In genomic region chr17:58388302-58389190, GRCh38 we compare ENCODE assay signal across 1 cellular context.
A peak's percentile ranks its signal among the peaks of the same experiment; 100 is the strongest.
TF ChIP-seq lines count a peak whose summit lies in the region.

No MANE protein-coding gene starts in this region.

TF ChIP-seq in K562, 482 proteins besides CTCF, POLR2A, EP300 and RAD21:
- TF ChIP-seq MEIS2 (IDR thresholded peaks at IDR 0.05; ENCODE audit: partially characterized antibody): peak; percentile 10
- no peak for TF ChIP-seq ELF2 (CRISPR knock-in tag; IDR thresholded peaks at IDR 0.05)
- no peak for TF ChIP-seq JUN (IDR thresholded peaks at IDR 0.05; ENCODE audit: borderline replicate concordance, low read depth, low read length)
- TF ChIP-seq JUN (CRISPR knock-in tag; IDR thresholded peaks at IDR 0.05; ENCODE audit: borderline replicate concordance): no peak
- TF ChIP-seq GATA2 (CRISPR knock-in tag; IDR thresholded peaks at IDR 0.05): peak; percentile 41; the same call in 1 of the 2 replicates
- TF ChIP-seq ZNF324 (CRISPR knock-in tag; IDR thresholded peaks at IDR 0.05): no peak
- peak; percentile 28; the same call in 1 of the 2 replicates for TF ChIP-seq PKNOX1 (IDR thresholded peaks at IDR 0.05)
- TF ChIP-seq HMBOX1 (IDR thresholded peaks at IDR 0.05): peak; percentile 20
- TF ChIP-seq POLR2AphosphoS2 (IDR thresholded peaks at IDR 0.05; ENCODE audit: low read length): no peak
- no peak for TF ChIP-seq HMG20A (CRISPR knock-in tag; conservative IDR thresholded peaks at IDR 0.05)
- 0 out of 2 replicates have a peak, but pooled peaks have one; percentile 15 for TF ChIP-seq THRAP3 (IDR thresholded peaks at IDR 0.05; ENCODE audit: borderline replicate concordance)
- TF ChIP-seq ZNF766 (CRISPR knock-in tag; conservative IDR thresholded peaks at IDR 0.05): peak; percentile 58; the same call in 1 of the 2 replicates
- TF ChIP-seq CREM (IDR thresholded peaks at IDR 0.05; ENCODE audit: low read depth): no peak
- 0 out of 2 replicates have a peak, but pooled peaks have one; percentile 16 for TF ChIP-seq ETV5 (CRISPR knock-in tag; IDR thresholded peaks at IDR 0.05; ENCODE audit: low read depth)
- TF ChIP-seq NUFIP1 (IDR thresholded peaks at IDR 0.05; ENCODE audit: partially characterized antibody): no peak
- TF ChIP-seq SMARCA4 (IDR thresholded peaks at IDR 0.05): peak; percentile 41; the same call in 1 of the 2 replicates
